ENCODE assay signal across 8 cellular contexts in the genomic region with DNA sequence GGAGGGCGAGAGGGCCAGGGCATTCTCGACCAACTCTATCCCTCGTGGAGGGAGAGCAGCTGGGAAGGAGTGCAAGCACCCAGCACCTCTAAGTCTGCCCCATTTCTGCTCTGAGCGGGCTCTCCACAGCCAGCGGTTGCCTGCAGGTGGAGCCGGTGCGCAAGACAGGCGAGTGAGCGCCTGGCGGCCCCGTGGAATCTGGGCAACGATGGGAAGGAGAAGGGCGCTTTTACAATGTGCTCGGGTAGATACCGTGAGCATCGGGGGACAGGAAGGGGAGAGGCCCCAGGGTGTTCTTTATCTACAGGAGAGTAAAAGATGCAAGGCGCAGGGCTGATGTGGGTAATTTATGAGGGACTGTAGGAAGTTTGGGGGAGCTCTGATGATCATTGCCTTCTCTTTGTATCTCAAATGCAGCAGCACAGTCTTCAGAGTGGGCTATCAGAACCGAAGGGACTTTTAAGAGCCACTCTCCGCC.
A peak's percentile ranks its signal among the peaks of the same experiment; 100 is the strongest.
DNase-seq lines count a peak whose midpoint lies in the region; ATAC-seq lines count a peak whose summit lies in the region.

No MANE protein-coding gene starts in this region.

- ATAC-seq in GM18870 (IDR thresholded peaks at IDR 0.05; ENCODE audit: unreplicated experiment): peak; percentile 67
- peak; percentile 64 for ATAC-seq in HG03135 (IDR thresholded peaks at IDR 0.05; ENCODE audit: unreplicated experiment)
- ATAC-seq in activated CD4-positive, CD25-positive, alpha-beta regulatory T cell treated with anti-CD3 and anti-CD28 coated beads, Interleukin-2, amount 50 U/mL, for 24 hours: peak; percentile 83 to 85

- DNase-seq in AG08395 (ENCODE audit: low spot score) (peak; percentile 88), NCI-H345 (lab: John Stamatoyannopoulos, UW) (peak; percentile 88), cerebellar cortex (ENCODE audit: low spot score) (peak; percentile 86), kidney glomerular epithelial cell (lab: John Stamatoyannopoulos, UW) (peak; percentile 77)
- DNase-seq in stimulated activated CD4-positive, alpha-beta T cell treated with anti-CD3 and anti-CD28 coated beads, Interleukin-15, amount 100 ng/mL, for 48 hours (ENCODE audit: low read depth in 2 of 2): peak; percentile 74 to 83

Comparison
In these comparisons a context has a peak if more than half of its experiments do, and no peak if none do; other contexts are left out.
1. Peak in every context shown above with its lines: DNase-seq and ATAC-seq.